In genomic region chr6:161436106-161436876, GRCh38 we compare ENCODE assay signal across 22 cellular contexts.
A peak's percentile ranks its signal among the peaks of the same experiment; 100 is the strongest.
DNase-seq lines count a peak whose midpoint lies in the region; ATAC-seq and TF ChIP-seq lines count a peak whose summit lies in the region.
"Had no signal": no experiment of that assay in that cellular context is flagged by ENCODE, and none has a peak within 500 bp of the region (broad histone marks: within the 10 kb centered on the region; RNA-seq: fewer than 3 reads in every experiment).

No MANE protein-coding gene starts in this region.

- no peak overlapping the region for H3K4me3 ChIP-seq in tibial nerve
- H3K4me3 ChIP-seq: smooth muscle cell, vagina had no signal

- ATAC-seq in stimulated activated naive CD8-positive, alpha-beta T cell treated with anti-CD3 and anti-CD28 coated beads, Interleukin-15, amount 100 ng/mL, for 72 hours = peak; percentile 46
- ATAC-seq in stimulated activated naive CD8-positive, alpha-beta T cell treated with anti-CD3 and anti-CD28 coated beads, Interleukin-15, Interleukin-2, amounts not matched to agents 100 U/mL and 50 U/mL, for 24 hours = no peak
- no peak for ATAC-seq in GM21381 (IDR thresholded peaks at IDR 0.05; ENCODE audit: unreplicated experiment)
- ATAC-seq: natural killer cell had no signal

- CTCF ChIA-PET in MCF 10A (lab: Yijun Ruan, JAX) = interaction anchor here (1.5 to 3.9 kb wide), 3 partner anchors 9 to 18 kb away, joined by 4 to 28 read pairs (median 10); no protein-coding TSS in a partner anchor

- intact Hi-C loops in MCF 10A (cut with micrococcal nuclease) = no loop called here

- H3K36me3 Mint-ChIP-seq in MCF 10A (ENCODE audit: insufficient read depth, unreplicated experiment) (no peaks in the 10 kb centered on the region), nephron (ENCODE audit: low read depth) (no peaks in the 10 kb centered on the region)
- H3K36me3 Mint-ChIP-seq: natural killer cell had no signal

- BruUV-seq in MCF 10A (replicated peaks; lab: Mats Ljungman, UMichigan) = no TSS peak

- no peaks in the 10 kb centered on the region for H3K9me3 Mint-ChIP-seq in stimulated activated naive CD8-positive, alpha-beta T cell treated with anti-CD3 and anti-CD28 coated beads, Interleukin-15, amount 100 ng/mL, for 72 hours
- H3K9me3 Mint-ChIP-seq in MCF 10A (ENCODE audit: unreplicated experiment) = no peaks in the 10 kb centered on the region
- no peaks in the 10 kb centered on the region for H3K9me3 Mint-ChIP-seq in nephron
- H3K9me3 Mint-ChIP-seq: activated CD4-positive, alpha-beta T cell treated with anti-CD3 and anti-CD28 coated beads, Interleukin-2, amount 10 ng/mL, durations not matched to agents 24 days and 14 days; dendritic cell treated with granulocyte-macrophage colony-stimulating factor and Interleukin-4, amounts not matched to agents 40 ng/mL and 50 ng/mL, for 4 days; natural killer cell had no signal

- TF ChIP-seq POLR2A in tibial nerve (IDR thresholded peaks at IDR 0.05) = no peak

- no peaks in the 10 kb centered on the region for H3K36me3 ChIP-seq in tibial nerve
- H3K36me3 ChIP-seq: vagina had no signal

- no peaks in the 10 kb centered on the region for H3K9me3 ChIP-seq in tibial nerve
- H3K9me3 ChIP-seq: vagina had no signal

- WGBS in tibial nerve, 2 donors = 68 to 76% methylated on average over 7 of the region's 7 CpGs

- H3K27ac Mint-ChIP-seq in stimulated activated naive CD8-positive, alpha-beta T cell treated with anti-CD3 and anti-CD28 coated beads, Interleukin-15, amount 100 ng/mL, for 72 hours = peak overlapping the region in 1 of 2 donors; percentile 71
- peak overlapping the region; percentile 91 for H3K27ac Mint-ChIP-seq in MCF 10A (ENCODE audit: low read depth, unreplicated experiment)
- peak overlapping the region; percentile 72 to 88 (median 77) for H3K27ac Mint-ChIP-seq in nephron
- H3K27ac Mint-ChIP-seq: activated CD4-positive, alpha-beta T cell treated with anti-CD3 and anti-CD28 coated beads, Interleukin-2, amount 10 ng/mL, durations not matched to agents 24 days and 14 days; dendritic cell treated with granulocyte-macrophage colony-stimulating factor and Interleukin-4, amounts not matched to agents 40 ng/mL and 50 ng/mL, for 4 days; natural killer cell had no signal

- peak overlapping the region in 2 of 4 donors; percentile 46 to 87 for H3K27ac ChIP-seq in tibial nerve
- H3K27ac ChIP-seq: C4-2B, vagina had no signal

- no peaks in the 10 kb centered on the region for H3K4me1 Mint-ChIP-seq in stimulated activated naive CD8-positive, alpha-beta T cell treated with anti-CD3 and anti-CD28 coated beads, Interleukin-15, amount 100 ng/mL, for 72 hours
- peaks cover 20% of the 10 kb centered on the region for H3K4me1 Mint-ChIP-seq in MCF 10A (ENCODE audit: insufficient read depth, unreplicated experiment)
- H3K4me1 Mint-ChIP-seq in nephron = peaks cover 30% of the 10 kb centered on the region
- H3K4me1 Mint-ChIP-seq: natural killer cell had no signal

- no peaks in the 10 kb centered on the region for H3K27me3 Mint-ChIP-seq in stimulated activated naive CD8-positive, alpha-beta T cell treated with anti-CD3 and anti-CD28 coated beads, Interleukin-15, amount 100 ng/mL, for 72 hours
- H3K27me3 Mint-ChIP-seq in MCF 10A (ENCODE audit: insufficient read depth, unreplicated experiment) (no peaks in the 10 kb centered on the region), nephron (ENCODE audit: low read depth) (no peaks in the 10 kb centered on the region)
- H3K27me3 Mint-ChIP-seq: activated CD4-positive, alpha-beta T cell treated with anti-CD3 and anti-CD28 coated beads, Interleukin-2, amount 10 ng/mL, durations not matched to agents 24 days and 14 days; dendritic cell treated with granulocyte-macrophage colony-stimulating factor and Interleukin-4, amounts not matched to agents 40 ng/mL and 50 ng/mL, for 4 days had no signal

- H3K4me1 ChIP-seq in tibial nerve = peaks cover 0 to 35% (median 4%) of the 10 kb centered on the region in 4 donors

- POLR2A ChIA-PET in MCF 10A (lab: Yijun Ruan, JAX) = interaction anchor here (0.6 to 2.1 kb wide), 4 partner anchors 18 to 332 kb away, joined by 3 to 8 read pairs (median 6); no protein-coding TSS in a partner anchor

- no peak for TF ChIP-seq CTCF in MCF 10A (IDR thresholded peaks at IDR 0.05; ENCODE audit: unreplicated experiment)
- TF ChIP-seq CTCF in nephron (IDR thresholded peaks at IDR 0.05; ENCODE audit: unreplicated experiment in 3 of 3) = no peak
- TF ChIP-seq CTCF in tibial nerve (IDR thresholded peaks at IDR 0.05) = no peak

- H3K27me3 ChIP-seq in tibial nerve = no peaks in the 10 kb centered on the region
- H3K27me3 ChIP-seq: vagina had no signal

- no peak for DNase-seq in stimulated activated naive CD8-positive, alpha-beta T cell treated with anti-CD3 and anti-CD28 coated beads, Interleukin-15, amount 100 ng/mL, for 72 hours
- no peak for DNase-seq in stimulated activated naive CD8-positive, alpha-beta T cell treated with anti-CD3 and anti-CD28 coated beads, Interleukin-15, Interleukin-2, amounts not matched to agents 100 U/mL and 50 U/mL, for 24 hours
- no peak for DNase-seq in MCF 10A (ENCODE audit: unreplicated experiment)
- DNase-seq in putamen (ENCODE audit: low spot score) = no peak
- no peak for DNase-seq in tibial nerve (ENCODE audit: low spot score in 2 of 2)
- DNase-seq in GDM1 (lab: John Stamatoyannopoulos, UW) = no peak
- DNase-seq: activated CD4-positive, alpha-beta T cell treated with anti-CD3 and anti-CD28 coated beads, Interleukin-2, amount 10 ng/mL, durations not matched to agents 24 days and 14 days; activated effector memory CD4-positive, alpha-beta T cell treated with Interleukin-2 at 50 U/mL for 16 hours; GF-D8; natural killer cell; NCI-H1417 treated with DMSO at 0.1 percent for 48 hours; NCI-H2107; NCI-H524; RPMI8226; stimulated activated CD4-positive, alpha-beta T cell treated with anti-CD3 and anti-CD28 coated beads, Interleukin-4, amount 100 ng/mL, for 24 hours; substantia nigra had no signal

- H3K4me3 Mint-ChIP-seq in stimulated activated naive CD8-positive, alpha-beta T cell treated with anti-CD3 and anti-CD28 coated beads, Interleukin-15, amount 100 ng/mL, for 72 hours = no peak overlapping the region
- H3K4me3 Mint-ChIP-seq in MCF 10A (ENCODE audit: unreplicated experiment) (no peak overlapping the region), nephron (no peak overlapping the region)
- H3K4me3 Mint-ChIP-seq: activated CD4-positive, alpha-beta T cell treated with anti-CD3 and anti-CD28 coated beads, Interleukin-2, amount 10 ng/mL, durations not matched to agents 24 days and 14 days; dendritic cell treated with granulocyte-macrophage colony-stimulating factor and Interleukin-4, amounts not matched to agents 40 ng/mL and 50 ng/mL, for 4 days; natural killer cell had no signal

- TF ChIP-seq EP300 in tibial nerve (IDR thresholded peaks at IDR 0.05) = no peak
